8 cellular contexts compared by ENCODE assay signal in genomic region chr6:99393698-99394531, GRCh38. TPM values are rescaled to one million over a fixed set of nuclear protein-coding genes. Genes with fewer than 3 reads are reported as not detected.
A peak's percentile ranks its signal among the peaks of the same experiment; 100 is the strongest.
DNase-seq lines count a peak whose midpoint lies in the region; ATAC-seq and TF ChIP-seq lines count a peak whose summit lies in the region.

TSS of gene COQ3 (minus strand) at chr6:99394195. CDS start at chr6:99394179, 16 bp downstream.

- H3K27ac ChIP-seq in BLaER1 (peak within 1 kb of the TSS; percentile 84), duodenal mucosa (ENCODE audit: low read depth, low read length) (no peak within 1 kb of the TSS)

- 12 to 13% methylated on average over 51 of the region's 56 CpGs for WGBS in lower leg skin, 2 donors

- POLR2A ChIA-PET in activated CD4-positive, alpha-beta memory T cell treated with anti-CD3 and anti-CD28 coated beads for 36 hours (lab: Charles Lee), result interaction anchor here (1.0 to 1.9 kb wide), 5 partner anchors 23 to 121 kb away, joined by 3 to 8 read pairs (median 5); partner anchors contain the start of gene USP45

- CTCF ChIA-PET in activated CD4-positive, alpha-beta memory T cell treated with anti-CD3 and anti-CD28 coated beads for 36 hours (lab: Charles Lee), result interaction anchor here (0.6 to 1.6 kb wide), 6 partner anchors 32 to 500 kb away, joined by 3 to 19 read pairs (median 7); partner anchors contain the start of gene PNISR

- DNase-seq in NCI-H526 treated with DMSO at 0.1 percent for 48 hours (lab: John Stamatoyannopoulos, UW) (peak; percentile 46), lower leg skin (ENCODE audit: low spot score in 2 of 2) (peak; percentile 28 to 90)
- DNase-seq in activated CD4-positive, alpha-beta memory T cell treated with anti-CD3 and anti-CD28 coated beads for 36 hours, result peak; percentile 75
- DNase-seq in stimulated activated CD4-positive, alpha-beta T cell treated with anti-CD3 and anti-CD28 coated beads, Interleukin-4, amount 100 ng/mL, for 4 hours, result peak; percentile 50 to 62

- H3K9me3 ChIP-seq in BLaER1 (no peaks in the 10 kb centered on the region), duodenal mucosa (ENCODE audit: control insufficient read depth in 1 of 2, low read length in 2 of 2) (no peaks in the 10 kb centered on the region)

- TF ChIP-seq CTCF in lower leg skin (IDR thresholded peaks at IDR 0.05), result no peak

- H3K9ac ChIP-seq in BLaER1 (peak within 1 kb of the TSS; percentile 85), duodenal mucosa (ENCODE audit: low read depth in 1 of 2, low read length in 2 of 2) (peak within 1 kb of the TSS; percentile 75 to 85)

- H3K36me3 ChIP-seq in BLaER1 (peaks cover 13% of the 10 kb centered on the region; the same call in 1 of the 2 replicates), duodenal mucosa (ENCODE audit: control insufficient read depth in 1 of 2, insufficient read depth in 2 of 2, low read length in 2 of 2) (peaks cover 0 to 5% of the 10 kb centered on the region in 2 donors)

- peak within 1 kb of the TSS; percentile 86 for H3K27ac Mint-ChIP-seq in activated CD4-positive, alpha-beta memory T cell treated with anti-CD3 and anti-CD28 coated beads for 36 hours

- intact Hi-C loops in activated CD4-positive, alpha-beta memory T cell treated with anti-CD3 and anti-CD28 coated beads for 36 hours (cut with micrococcal nuclease), result loop anchor here (1.0 kb wide), 2 partner anchors 31 to 64 kb away; partner anchors contain the start of gene PNISR
- intact Hi-C loops in lower leg skin (cut with DNase I; ENCODE audit: low total_unique reads), result no loop called here

- no peaks in the 10 kb centered on the region for H3K27me3 Mint-ChIP-seq in activated CD4-positive, alpha-beta memory T cell treated with anti-CD3 and anti-CD28 coated beads for 36 hours

- no peaks in the 10 kb centered on the region for H3K27me3 ChIP-seq in BLaER1
- H3K27me3 ChIP-seq in duodenal mucosa (ENCODE audit: control insufficient read depth in 1 of 2, insufficient read depth in 2 of 2, low read length in 2 of 2), result no peaks in the 10 kb centered on the region

- peaks cover 12% of the 10 kb centered on the region for H3K4me1 ChIP-seq in BLaER1
- H3K4me1 ChIP-seq in duodenal mucosa (ENCODE audit: control insufficient read depth in 1 of 2, insufficient read depth in 2 of 2, low read length in 2 of 2), result no peaks in the 10 kb centered on the region

- peak within 1 kb of the TSS; percentile 94 for H3K4me3 Mint-ChIP-seq in activated CD4-positive, alpha-beta memory T cell treated with anti-CD3 and anti-CD28 coated beads for 36 hours

- peak; percentile 87 for ATAC-seq in HG03432 (IDR thresholded peaks at IDR 0.05; ENCODE audit: unreplicated experiment)

- H3K4me1 Mint-ChIP-seq in activated CD4-positive, alpha-beta memory T cell treated with anti-CD3 and anti-CD28 coated beads for 36 hours (ENCODE audit: low read depth), result peaks cover 5% of the 10 kb centered on the region

- H3K4me3 ChIP-seq in BLaER1 (peak within 1 kb of the TSS; percentile 76), duodenal mucosa (ENCODE audit: low read depth in 1 of 2, low read length in 2 of 2) (peak within 1 kb of the TSS; percentile 86 to 96), lower leg skin (ENCODE audit: low read depth, poor library complexity, severe bottlenecking) (peak within 1 kb of the TSS; percentile 48)

- no peaks in the 10 kb centered on the region for H4K20me1 ChIP-seq in BLaER1

- H3K9me3 Mint-ChIP-seq in activated CD4-positive, alpha-beta memory T cell treated with anti-CD3 and anti-CD28 coated beads for 36 hours, result no peaks in the 10 kb centered on the region

- no peaks in the 10 kb centered on the region for H3K36me3 Mint-ChIP-seq in activated CD4-positive, alpha-beta memory T cell treated with anti-CD3 and anti-CD28 coated beads for 36 hours

- H3K4me2 ChIP-seq in BLaER1, result peak within 1 kb of the TSS; percentile 83

- peak; percentile 56 for TF ChIP-seq POLR2A in GM19193 (IDR thresholded peaks at IDR 0.05; ENCODE audit: extremely low read depth, insufficient read depth, insufficient read length)
- TF ChIP-seq POLR2A in lower leg skin (IDR thresholded peaks at IDR 0.05), result no peak

RNA-seq across cellular contexts. Expression of gene COQ3, which starts in this region (rescaled TPM):
- total RNA-seq in activated CD4-positive, alpha-beta memory T cell treated with anti-CD3 and anti-CD28 coated beads for 36 hours, result 10 to 100 TPM; 14.9 to 16.4 TPM
- 1 to 10 TPM; 1.5 to 4.5 (median 3.2) TPM for total RNA-seq in lower leg skin
